ENCODE assay signal across 14 cellular contexts in genomic region chr2:11851881-11852280, GRCh38.
DNase-seq lines count a peak whose midpoint lies in the region; ATAC-seq and TF ChIP-seq lines count a peak whose summit lies in the region.
"Had no signal": no experiment of that assay in that cellular context is flagged by ENCODE, and none has a peak within 500 bp of the region (broad histone marks: within the 10 kb centered on the region; RNA-seq: fewer than 3 reads in every experiment).

No MANE protein-coding gene starts in this region.

- H3K79me2 ChIP-seq in mammary epithelial cell (ENCODE audit: insufficient read depth, low read length) (no peaks in the 10 kb centered on the region), hepatocyte (no peaks in the 10 kb centered on the region)

- H3K4me2 ChIP-seq in mammary epithelial cell (ENCODE audit: insufficient read depth, low read depth, low read length) = no peak overlapping the region
- no peak overlapping the region for H3K4me2 ChIP-seq in hepatocyte

- DNase-seq in mammary epithelial cell (peak; percentile 34), MCF 10A (ENCODE audit: unreplicated experiment) (no peak), T-helper 17 cell (no peak), epithelial cell of prostate (ENCODE audit: low read depth, low spot score) (peak; percentile 12), naive B cell (no peak), hepatocyte (ENCODE audit: low spot score) (no peak), glutamatergic neuron (no peak)
- no peak for DNase-seq in activated CD8-positive, alpha-beta memory T cell treated with anti-CD3 and anti-CD28 coated beads for 24 hours
- DNase-seq: Caco-2; CD4-positive, alpha-beta T cell; GM23248 had no signal

- TF ChIP-seq CTCF in mammary epithelial cell (conservative IDR thresholded peaks at IDR 0.05 in 1 of 2, IDR thresholded peaks at IDR 0.05 in 1 of 2; ENCODE audit: extremely low read depth in 1 of 2, insufficient read depth in 1 of 2, low read depth in 1 of 2, low read length in 2 of 2) (no peak), MCF 10A (IDR thresholded peaks at IDR 0.05; ENCODE audit: unreplicated experiment) (no peak), hepatocyte (IDR thresholded peaks at IDR 0.05; ENCODE audit: poor library complexity) (no peak), glutamatergic neuron (IDR thresholded peaks at IDR 0.05; ENCODE audit: partially characterized antibody, unreplicated experiment) (no peak)

- no peaks in the 10 kb centered on the region for H3K9me2 ChIP-seq in hepatocyte (replicated peaks; ENCODE audit: insufficient read depth)

- H3K9ac ChIP-seq in mammary epithelial cell (ENCODE audit: insufficient read depth, low read length) = no peak overlapping the region
- H3K9ac ChIP-seq: GM23248 had no signal

- no TSS peak for BruUV-seq in mammary epithelial cell (replicated peaks; lab: Mats Ljungman, UMichigan)
- BruUV-seq in MCF 10A (replicated peaks; lab: Mats Ljungman, UMichigan) = no TSS peak

- peaks cover 7% of the 10 kb centered on the region for H3K9me3 Mint-ChIP-seq in MCF 10A (ENCODE audit: unreplicated experiment)
- H3K9me3 Mint-ChIP-seq in naive B cell = peaks cover 3 to 17% (median 11%) of the 10 kb centered on the region in 7 donors
- H3K9me3 Mint-ChIP-seq in glutamatergic neuron (ENCODE audit: unreplicated experiment) = peaks cover 16% of the 10 kb centered on the region

- H2AFZ ChIP-seq in mammary epithelial cell (ENCODE audit: low read depth, low read length) (peak overlapping the region; percentile 21), hepatocyte (no peak overlapping the region)
- H2AFZ ChIP-seq: GM23248 had no signal

- H3K4me1 ChIP-seq in mammary epithelial cell (ENCODE audit: insufficient read depth, low read length) (peaks cover 4% of the 10 kb centered on the region), hepatocyte (ENCODE audit: insufficient read depth) (no peaks in the 10 kb centered on the region)
- H3K4me1 ChIP-seq: Caco-2, HAP-1 had no signal

- H3K4me1 Mint-ChIP-seq in MCF 10A (ENCODE audit: insufficient read depth, unreplicated experiment) (no peaks in the 10 kb centered on the region), T-helper 17 cell (peaks cover 6% of the 10 kb centered on the region), naive B cell (peaks cover 36 to 50% (median 44%) of the 10 kb centered on the region in 3 donors), glutamatergic neuron (ENCODE audit: low read depth, unreplicated experiment) (no peaks in the 10 kb centered on the region)

- H3K4me3 ChIP-seq in mammary epithelial cell (replicated peaks in 1 of 3; ENCODE audit: insufficient read depth in 1 of 3, low read depth in 2 of 3, low read length in 3 of 3) (no peak overlapping the region), hepatocyte (no peak overlapping the region)
- H3K4me3 ChIP-seq: GM23248, HAP-1 had no signal

- no peaks in the 10 kb centered on the region for H4K20me1 ChIP-seq in mammary epithelial cell (ENCODE audit: insufficient read depth, low read length)
- no peaks in the 10 kb centered on the region for H4K20me1 ChIP-seq in hepatocyte (ENCODE audit: insufficient read depth, poor library complexity, severe bottlenecking)

- dilution Hi-C loops in mammary epithelial cell (cut with HindIII; ENCODE audit: low sequenced_read_pairs) = loop anchor here (25.0 kb wide), 1 partner anchor 1160 kb away; no protein-coding TSS in a partner anchor

- H3K27ac Mint-ChIP-seq in MCF 10A (ENCODE audit: low read depth, unreplicated experiment) (no peak overlapping the region), T-helper 17 cell (peak overlapping the region; percentile 66), naive B cell (peak overlapping the region in 5 of 6 donors; percentile 2 to 58 (median 35)), glutamatergic neuron (ENCODE audit: unreplicated experiment) (no peak overlapping the region)
- H3K27ac Mint-ChIP-seq: B cell; CD4-positive, alpha-beta T cell had no signal

- in situ Hi-C loops in mammary epithelial cell (cut with MboI; ENCODE audit: low sequenced_read_pairs in 2 of 2) = no loop called here

- 13% methylated on average over 4 of the region's 4 CpGs for WGBS in mammary epithelial cell (ENCODE audit: low coverage, missing lambda C conversion rate)
- 89% methylated on average over 4 of the region's 4 CpGs for WGBS in hepatocyte (ENCODE audit: low lambda C conversion rate, missing lambda C conversion rate)

- H3K36me3 ChIP-seq in mammary epithelial cell (ENCODE audit: insufficient read depth, low read length) (no peaks in the 10 kb centered on the region), hepatocyte (replicated peaks; ENCODE audit: insufficient read depth, low read depth) (no peaks in the 10 kb centered on the region)
- H3K36me3 ChIP-seq: HAP-1 had no signal

- H3K27me3 ChIP-seq in mammary epithelial cell (ENCODE audit: insufficient read depth, low read length) (no peaks in the 10 kb centered on the region), hepatocyte (no peaks in the 10 kb centered on the region)

- H3K4me3 Mint-ChIP-seq in MCF 10A (ENCODE audit: unreplicated experiment) (no peak overlapping the region), T-helper 17 cell (no peak overlapping the region), naive B cell (peak overlapping the region in 4 of 8 donors; percentile 16 to 54 (median 37)), glutamatergic neuron (ENCODE audit: unreplicated experiment) (no peak overlapping the region)
- H3K4me3 Mint-ChIP-seq: B cell; CD4-positive, alpha-beta T cell had no signal

- H3K9me3 ChIP-seq in mammary epithelial cell (replicated peaks; ENCODE audit: insufficient read depth, low read length) (peaks cover 6% of the 10 kb centered on the region), T-helper 17 cell (ENCODE audit: control insufficient read depth, low read length, poor library complexity, severe bottlenecking) (no peaks in the 10 kb centered on the region), hepatocyte (ENCODE audit: low read depth) (no peaks in the 10 kb centered on the region)
- H3K9me3 ChIP-seq: HAP-1 had no signal

- H3K27me3 Mint-ChIP-seq in MCF 10A (ENCODE audit: insufficient read depth, unreplicated experiment) (no peaks in the 10 kb centered on the region), T-helper 17 cell (peaks cover 26% of the 10 kb centered on the region), naive B cell (no peaks in the 10 kb centered on the region), glutamatergic neuron (ENCODE audit: unreplicated experiment) (peaks cover 9% of the 10 kb centered on the region)
- H3K27me3 Mint-ChIP-seq: B cell; CD4-positive, alpha-beta T cell had no signal

- ATAC-seq in T-helper 17 cell (no peak), naive B cell (ENCODE audit: low read depth in 2 of 2) (no peak)

- H3K27ac ChIP-seq in mammary epithelial cell (ENCODE audit: insufficient read depth, low read depth, low read length) = no peak overlapping the region
- peak overlapping the region; percentile 12 for H3K27ac ChIP-seq in epithelial cell of prostate
- no peak overlapping the region for H3K27ac ChIP-seq in hepatocyte
- H3K27ac ChIP-seq: C4-2B, GM23248 had no signal

- POLR2A ChIA-PET in MCF 10A (lab: Yijun Ruan, JAX) = no interaction called here

- intact Hi-C loops in mammary epithelial cell (cut with micrococcal nuclease) = no loop called here
- intact Hi-C loops in MCF 10A (cut with micrococcal nuclease) = no loop called here

- CTCF ChIA-PET in mammary epithelial cell (lab: Charles Lee; ENCODE audit: low non-redundant PET) (no interaction called here), MCF 10A (lab: Yijun Ruan, JAX) (no interaction called here)

- H3K36me3 Mint-ChIP-seq in MCF 10A (ENCODE audit: insufficient read depth, unreplicated experiment) = no peaks in the 10 kb centered on the region
- peaks cover 5% of the 10 kb centered on the region for H3K36me3 Mint-ChIP-seq in T-helper 17 cell (ENCODE audit: low read depth)
- peaks cover 6 to 15% of the 10 kb centered on the region in 2 donors for H3K36me3 Mint-ChIP-seq in naive B cell
- H3K36me3 Mint-ChIP-seq in glutamatergic neuron (ENCODE audit: unreplicated experiment) = peaks cover 24% of the 10 kb centered on the region

Comparison
In these comparisons a context has a peak if more than half of its experiments do, and no peak if none do; other contexts are left out.
1. DNase-seq: peak in mammary epithelial cell (single experiment) and epithelial cell of prostate (single experiment); none in MCF 10A (single experiment), T-helper 17 cell (0 of 3), naive B cell (single experiment), hepatocyte (single experiment), activated CD8-positive, alpha-beta memory T cell treated with anti-CD3 and anti-CD28 coated beads for 24 hours (single experiment) and glutamatergic neuron (single experiment).
2. H3K27ac Mint-ChIP-seq: peak in T-helper 17 cell (single experiment) and naive B cell (5 of 6); none in MCF 10A (single experiment) and glutamatergic neuron (single experiment).